ENCODE assay signal across 15 cellular contexts in genomic region chr6:148548065-148548748, GRCh38.
DNase-seq lines count a peak whose midpoint lies in the region; ATAC-seq, FAIRE-seq and TF ChIP-seq lines count a peak whose summit lies in the region.
"Had no signal": no experiment of that assay in that cellular context is flagged by ENCODE, and none has a peak within 500 bp of the region (broad histone marks: within the 10 kb centered on the region; RNA-seq: fewer than 3 reads in every experiment).

No MANE protein-coding gene starts in this region.

- no peak overlapping the region for H3K4me3 Mint-ChIP-seq in H9
- no peak overlapping the region for H3K4me3 Mint-ChIP-seq in chondrocyte (ENCODE audit: unreplicated experiment)
- H3K4me3 Mint-ChIP-seq in MCF 10A (ENCODE audit: unreplicated experiment) = no peak overlapping the region
- H3K4me3 Mint-ChIP-seq: CD8-positive, alpha-beta T cell had no signal

- no peak overlapping the region for H3K18ac ChIP-seq in H9 (ENCODE audit: insufficient read length, low read depth, low read length)

- no peaks in the 10 kb centered on the region for H3K79me1 ChIP-seq in H9 (ENCODE audit: insufficient read depth, low read depth, low read length, poor library complexity, severe bottlenecking)

- H3T11ph ChIP-seq in H9 (ENCODE audit: low read length) = no peak overlapping the region

- H3K4me1 ChIP-seq in H9 (ENCODE audit: insufficient read depth, low read length) (peaks cover 2% of the 10 kb centered on the region; the same call in 1 of the 2 replicates), heart left ventricle (peaks cover 0 to 26% (median 19%) of the 10 kb centered on the region in 12 donors), upper lobe of right lung (no peaks in the 10 kb centered on the region)
- H3K4me1 ChIP-seq: left lung, transverse colon had no signal

- no peak overlapping the region for H3K9ac ChIP-seq in H9 (ENCODE audit: extremely low read depth, insufficient read length, low read length)

- H3K27ac Mint-ChIP-seq in H9 (peak overlapping the region in 2 of 3 experiments; percentile 18 to 75; a peak in 2 of 7 replicates), chondrocyte (ENCODE audit: unreplicated experiment) (peak overlapping the region; percentile 32), MCF 10A (ENCODE audit: low read depth, unreplicated experiment) (no peak overlapping the region)
- H3K27ac Mint-ChIP-seq: CD8-positive, alpha-beta T cell had no signal

- POLR2A ChIA-PET in MCF 10A (lab: Yijun Ruan, JAX) = no interaction called here

- H3K4me3 ChIP-seq in heart left ventricle (no peak overlapping the region), upper lobe of right lung (no peak overlapping the region)
- H3K4me3 ChIP-seq: left lung, transverse colon had no signal

- H3K23me2 ChIP-seq in H9 (ENCODE audit: insufficient read length, low read depth, low read length, poor library complexity, severe bottlenecking) = no peaks in the 10 kb centered on the region

- no peak overlapping the region for H2BK15ac ChIP-seq in H9 (ENCODE audit: low read depth, low read length)

- H3K36me3 ChIP-seq in heart left ventricle (peaks cover 0 to 94% (median 74%) of the 10 kb centered on the region in 9 donors), upper lobe of right lung (peaks cover 81% of the 10 kb centered on the region)

- no peaks in the 10 kb centered on the region for H4K20me1 ChIP-seq in H9 (ENCODE audit: control insufficient read depth, insufficient read depth, insufficient read length)

- H2BK120ac ChIP-seq in H9 (ENCODE audit: low read depth, low read length, poor library complexity, severe bottlenecking) = no peak overlapping the region

- TF ChIP-seq CTCF in H9 (conservative IDR thresholded peaks at IDR 0.05) (no peak), chondrocyte (IDR thresholded peaks at IDR 0.05) (no peak), heart left ventricle (IDR thresholded peaks at IDR 0.05) (no peak), upper lobe of right lung (IDR thresholded peaks at IDR 0.05) (no peak), MCF 10A (IDR thresholded peaks at IDR 0.05; ENCODE audit: unreplicated experiment) (no peak)

- no peaks in the 10 kb centered on the region for H3K79me2 ChIP-seq in H9 (ENCODE audit: insufficient read depth, low read length)

- no peak overlapping the region for H3K27ac ChIP-seq in H9 (ENCODE audit: insufficient read length, low read depth, low read length)
- peak overlapping the region in 3 of 12 donors; percentile 1 to 28 (median 12) for H3K27ac ChIP-seq in heart left ventricle
- H3K27ac ChIP-seq in upper lobe of right lung = no peak overlapping the region
- H3K27ac ChIP-seq: left lung, transverse colon, WERI-Rb-1 had no signal

- TF ChIP-seq POLR2A in heart left ventricle (IDR thresholded peaks at IDR 0.05) (no peak), H54 (IDR thresholded peaks at IDR 0.05; ENCODE audit: low read depth, low read length) (no peak)

- H3K14ac ChIP-seq in H9 (ENCODE audit: insufficient read depth, low read length) = no peak overlapping the region

- H3K27me3 Mint-ChIP-seq in H9 (ENCODE audit: low read depth) (no peaks in the 10 kb centered on the region), chondrocyte (ENCODE audit: low read depth) (no peaks in the 10 kb centered on the region), MCF 10A (ENCODE audit: insufficient read depth, unreplicated experiment) (no peaks in the 10 kb centered on the region)

- H3K27me3 ChIP-seq in H9 (ENCODE audit: insufficient read depth, low read length) = no peaks in the 10 kb centered on the region
- no peaks in the 10 kb centered on the region for H3K27me3 ChIP-seq in heart left ventricle
- H3K27me3 ChIP-seq in upper lobe of right lung = no peaks in the 10 kb centered on the region
- H3K27me3 ChIP-seq: left lung, transverse colon had no signal

- FAIRE-seq in H54 (lab: Jason Lieb, UNC) = no peak

- H4K5ac ChIP-seq in H9 (ENCODE audit: insufficient read length, low read depth, low read length) = no peak overlapping the region

- no peak for DNase-seq in H9
- DNase-seq in chondrocyte (ENCODE audit: low spot score) = no peak
- peak in 2 of 5 donors; percentile 48 to 75 for DNase-seq in heart left ventricle
- DNase-seq in upper lobe of right lung = no peak
- DNase-seq in left colon = no peak
- no peak for DNase-seq in H54 (ENCODE audit: insufficient read length, low spot score)
- no peak for DNase-seq in MCF 10A (ENCODE audit: unreplicated experiment)
- DNase-seq: activated gamma-delta T cell treated with Interleukin-2 at 50 U/mL for 16 hours; CD8-positive, alpha-beta T cell; left lung; NCI-H345; OCI-M1; SW 1271; transverse colon; WERI-Rb-1 had no signal

- ATAC-seq in heart left ventricle (peak in 3 of 4 donors; percentile 25 to 68 (median 49)), upper lobe of right lung (peak; percentile 17), left colon (no peak)
- ATAC-seq: CD8-positive, alpha-beta T cell; left lung had no signal

- no peak overlapping the region for H3K4me2 ChIP-seq in H9 (ENCODE audit: insufficient read depth, insufficient read length, low read length)

- no peak overlapping the region for H2BK20ac ChIP-seq in H9 (ENCODE audit: low read depth, low read length, poor library complexity, severe bottlenecking)

- no peak overlapping the region for H2AFZ ChIP-seq in H9 (ENCODE audit: low read length)

- CTCF ChIA-PET in MCF 10A (lab: Yijun Ruan, JAX) = interaction anchor here (0.5 to 0.7 kb wide), 2 partner anchors 10 to 96 kb away, joined by 3 to 6 read pairs; no protein-coding TSS in a partner anchor

- H4K8ac ChIP-seq in H9 (replicated peaks; ENCODE audit: insufficient read length, low read depth, low read length) = no peak overlapping the region

- H2BK12ac ChIP-seq in H9 (ENCODE audit: insufficient read length, low read depth, low read length) = no peak overlapping the region

- no peak overlapping the region for H3K23ac ChIP-seq in H9 (ENCODE audit: insufficient read length, low read depth, low read length)

- no CpG with 5 or more reads among the region's 22 CpGs for WGBS in H9 (ENCODE audit: extremely low coverage, insufficient read length, low lambda C conversion rate)
- 61 to 73% (median 69%) methylated on average over 22 of the region's 22 CpGs for WGBS in heart left ventricle, 4 donors

- H3K4ac ChIP-seq in H9 (ENCODE audit: low read depth, low read length) = no peak overlapping the region

- BruUV-seq in MCF 10A (replicated peaks; lab: Mats Ljungman, UMichigan) = no TSS peak

- no peak overlapping the region for H2BK5ac ChIP-seq in H9 (ENCODE audit: insufficient read length, low read length)

- H3K36me3 Mint-ChIP-seq in H9 (ENCODE audit: insufficient read depth in 1 of 3, low read depth in 3 of 3) (peaks cover 17 to 62% (median 49%) of the 10 kb centered on the region in 3 experiments), chondrocyte (ENCODE audit: low read depth) (peaks cover 49% of the 10 kb centered on the region), MCF 10A (ENCODE audit: insufficient read depth, unreplicated experiment) (peaks cover 49% of the 10 kb centered on the region)
- H3K36me3 Mint-ChIP-seq: CD8-positive, alpha-beta T cell had no signal

- intact Hi-C loops in heart left ventricle (cut with DNase I) (loop anchor here in 1 of 10 donors (10.0 kb wide), 1 partner anchor 373 kb away; no protein-coding TSS in a partner anchor), upper lobe of right lung (cut with DNase I) (no loop called here), left colon (cut with DNase I, micrococcal nuclease) (no loop called here), MCF 10A (cut with micrococcal nuclease) (no loop called here)

- no peak overlapping the region for H2AK5ac ChIP-seq in H9 (ENCODE audit: insufficient read length, low read length)

- H3K4me1 Mint-ChIP-seq in H9 (peaks cover 8 to 10% of the 10 kb centered on the region in 2 experiments), chondrocyte (ENCODE audit: low read depth) (no peaks in the 10 kb centered on the region), MCF 10A (ENCODE audit: insufficient read depth, unreplicated experiment) (no peaks in the 10 kb centered on the region)

- H3K56ac ChIP-seq in H9 (ENCODE audit: insufficient read length, low read depth, low read length) = no peak overlapping the region

- no peaks in the 10 kb centered on the region for H3K9me3 ChIP-seq in H9 (ENCODE audit: control insufficient read depth, low read depth, low read length)
- H3K9me3 ChIP-seq in heart left ventricle = no peaks in the 10 kb centered on the region
- no peaks in the 10 kb centered on the region for H3K9me3 ChIP-seq in upper lobe of right lung
- H3K9me3 ChIP-seq: left lung, transverse colon had no signal

- H3K9me3 Mint-ChIP-seq in H9 (peaks cover 0 to 1% of the 10 kb centered on the region in 2 experiments; a peak in 1 of 5 replicates), chondrocyte (ENCODE audit: low read depth) (no peaks in the 10 kb centered on the region), MCF 10A (ENCODE audit: unreplicated experiment) (peaks cover 1% of the 10 kb centered on the region)
- H3K9me3 Mint-ChIP-seq: CD8-positive, alpha-beta T cell had no signal

- H4K91ac ChIP-seq in H9 (ENCODE audit: insufficient read length, low read depth, low read length) = no peak overlapping the region
